11 cellular contexts compared by ENCODE assay signal in the genomic region with DNA sequence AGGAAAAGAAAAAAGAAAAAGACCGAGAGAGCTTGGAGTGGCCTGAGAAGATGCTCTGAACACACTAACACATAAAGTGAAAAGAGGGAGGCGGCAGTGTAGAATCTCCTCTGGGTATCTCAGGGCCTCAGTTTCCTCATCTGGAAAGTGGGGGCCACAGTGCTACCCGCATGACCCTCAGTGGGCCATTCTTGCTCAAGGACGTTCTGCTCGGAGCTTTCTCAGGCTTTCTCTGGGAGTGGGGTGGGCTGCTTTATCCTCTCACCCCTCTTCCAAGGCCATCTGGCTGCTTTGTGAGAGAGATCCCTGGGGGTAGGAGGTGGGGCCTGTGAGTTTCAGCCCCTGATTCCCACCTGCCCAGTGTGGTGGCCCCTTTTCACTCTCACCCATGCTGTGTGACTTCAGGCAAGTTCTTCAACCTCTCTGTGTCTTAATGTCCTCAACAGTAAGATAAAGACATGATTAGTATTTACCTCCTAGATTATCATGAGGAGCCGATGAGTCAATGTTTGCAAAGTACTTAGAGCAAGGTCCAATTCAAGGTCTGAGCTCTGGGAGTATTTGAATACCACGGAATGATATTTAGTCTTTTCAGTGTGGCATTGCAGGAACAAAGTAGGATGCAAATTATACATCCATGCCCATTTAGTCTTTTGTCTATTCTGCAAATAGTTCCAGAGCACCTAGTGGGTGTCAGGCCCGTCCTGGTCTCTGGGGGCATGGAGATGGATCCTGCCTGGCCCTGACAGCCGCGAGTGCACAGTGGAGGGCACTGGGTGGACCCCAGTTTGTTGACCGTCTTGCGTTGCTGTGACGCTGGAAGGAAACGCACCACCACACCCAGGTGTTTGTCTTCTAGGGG. TPM values are rescaled to one million over a fixed set of nuclear protein-coding genes. Genes with fewer than 3 reads are reported as not detected.
DNase-seq lines count a peak whose midpoint lies in the region; ATAC-seq, FAIRE-seq and TF ChIP-seq lines count a peak whose summit lies in the region.
"Had no signal": no experiment of that assay in that cellular context is flagged by ENCODE, and none has a peak within 500 bp of the region (broad histone marks: within the 10 kb centered on the region; RNA-seq: fewer than 3 reads in every experiment).

No MANE protein-coding gene starts in this region.

- H4K20me1 ChIP-seq in BLaER1 treated with 17β-estradiol and CSF1 and Interleukin-3, amounts not matched to agents 10 nM and 100 nM = peaks cover 8 to 70% (median 22%) of the 10 kb centered on the region in 11 experiments; a peak in 15 of 22 replicates
- H4K20me1 ChIP-seq in astrocyte (ENCODE audit: insufficient read depth, low read length) = no peaks in the 10 kb centered on the region

- H3K23ac ChIP-seq in mesenchymal stem cell (ENCODE audit: low read length in 2 of 2) = peak overlapping the region in 1 of 2 experiments; percentile 54

- no peak overlapping the region for H4K91ac ChIP-seq in mesenchymal stem cell (ENCODE audit: low read length)

- H3K36me3 ChIP-seq in BLaER1 treated with 17β-estradiol and CSF1 and Interleukin-3, amounts not matched to agents 10 nM and 100 nM = peaks cover 27 to 69% (median 36%) of the 10 kb centered on the region in 11 experiments
- H3K36me3 ChIP-seq in astrocyte (ENCODE audit: insufficient read depth, low read length) (peaks cover 3% of the 10 kb centered on the region), mesenchymal stem cell (ENCODE audit: control insufficient read depth in 1 of 2, insufficient read depth in 2 of 2, low read depth in 1 of 2, low read length in 2 of 2) (peaks cover 26 to 48% of the 10 kb centered on the region in 2 experiments)

- peak overlapping the region; percentile 12 for H2BK5ac ChIP-seq in mesenchymal stem cell (ENCODE audit: low read depth, low read length, poor library complexity, severe bottlenecking)

- H3K4me1 ChIP-seq in BLaER1 treated with 17β-estradiol and CSF1 and Interleukin-3, amounts not matched to agents 10 nM and 100 nM = peaks cover 28 to 91% (median 62%) of the 10 kb centered on the region in 10 experiments
- H3K4me1 ChIP-seq in astrocyte (ENCODE audit: insufficient read depth, low read length) (peaks cover 27% of the 10 kb centered on the region), mesenchymal stem cell (ENCODE audit: control insufficient read depth, insufficient read depth, low read depth, low read length) (peaks cover 28% of the 10 kb centered on the region)

- no peak overlapping the region for H3K18ac ChIP-seq in mesenchymal stem cell (ENCODE audit: low read depth in 1 of 2, low read length in 2 of 2)

- peaks cover 12% of the 10 kb centered on the region for H3K4me1 Mint-ChIP-seq in astrocyte (ENCODE audit: low read depth, unreplicated experiment)
- peaks cover 28% of the 10 kb centered on the region for H3K4me1 Mint-ChIP-seq in stimulated activated effector memory CD8-positive, alpha-beta T cell treated with anti-CD3 and anti-CD28 coated beads, Interleukin-12 subunit alpha, Interleukin-12 subunit beta, amount 100 ng/mL, for 72 hours
- peaks cover 29% of the 10 kb centered on the region for H3K4me1 Mint-ChIP-seq in activated naive CD8-positive, alpha-beta T cell treated with anti-CD3 and anti-CD28 coated beads, Interleukin-2, amount 50 U/mL, for 24 hours

- no peak overlapping the region for H2BK15ac ChIP-seq in mesenchymal stem cell (ENCODE audit: low read depth, poor library complexity, severe bottlenecking)

- 0 out of 22 replicates have a peak, but pooled peaks cover 0 to 4% (median 0%) of the 10 kb centered on the region in 11 experiments for H3K27me3 ChIP-seq in BLaER1 treated with 17β-estradiol and CSF1 and Interleukin-3, amounts not matched to agents 10 nM and 100 nM
- H3K27me3 ChIP-seq in astrocyte (ENCODE audit: insufficient read depth, low read length) (no peaks in the 10 kb centered on the region), mesenchymal stem cell (ENCODE audit: control insufficient read depth in 1 of 2, insufficient read depth in 1 of 2, low read length in 2 of 2) (no peaks in the 10 kb centered on the region)

- H3K27ac Mint-ChIP-seq in astrocyte (ENCODE audit: unreplicated experiment) = no peak overlapping the region
- no peak overlapping the region for H3K27ac Mint-ChIP-seq in stimulated activated effector memory CD8-positive, alpha-beta T cell treated with anti-CD3 and anti-CD28 coated beads, Interleukin-12 subunit alpha, Interleukin-12 subunit beta, amount 100 ng/mL, for 72 hours
- no peak overlapping the region for H3K27ac Mint-ChIP-seq in activated naive CD8-positive, alpha-beta T cell treated with anti-CD3 and anti-CD28 coated beads, Interleukin-2, amount 50 U/mL, for 24 hours

- peaks cover 11% of the 10 kb centered on the region for H3K36me3 Mint-ChIP-seq in astrocyte (ENCODE audit: low read depth, unreplicated experiment)
- H3K36me3 Mint-ChIP-seq in stimulated activated effector memory CD8-positive, alpha-beta T cell treated with anti-CD3 and anti-CD28 coated beads, Interleukin-12 subunit alpha, Interleukin-12 subunit beta, amount 100 ng/mL, for 72 hours = peaks cover 10% of the 10 kb centered on the region
- no peaks in the 10 kb centered on the region for H3K36me3 Mint-ChIP-seq in activated naive CD8-positive, alpha-beta T cell treated with anti-CD3 and anti-CD28 coated beads, Interleukin-2, amount 50 U/mL, for 24 hours (ENCODE audit: low read depth)

- H3K4me3 Mint-ChIP-seq in astrocyte (ENCODE audit: unreplicated experiment) = no peak overlapping the region
- no peak overlapping the region for H3K4me3 Mint-ChIP-seq in stimulated activated effector memory CD8-positive, alpha-beta T cell treated with anti-CD3 and anti-CD28 coated beads, Interleukin-12 subunit alpha, Interleukin-12 subunit beta, amount 100 ng/mL, for 72 hours
- no peak overlapping the region for H3K4me3 Mint-ChIP-seq in activated naive CD8-positive, alpha-beta T cell treated with anti-CD3 and anti-CD28 coated beads, Interleukin-2, amount 50 U/mL, for 24 hours

- peak overlapping the region in 7 of 11 experiments; percentile 67 to 83 (median 74); a peak in 10 of 22 replicates for H3K27ac ChIP-seq in BLaER1 treated with 17β-estradiol and CSF1 and Interleukin-3, amounts not matched to agents 10 nM and 100 nM
- no peak overlapping the region for H3K27ac ChIP-seq in astrocyte (ENCODE audit: low read depth, low read length)
- H3K27ac ChIP-seq in mesenchymal stem cell (ENCODE audit: low read length, poor library complexity, severe bottlenecking) = no peak overlapping the region

- no peak overlapping the region for H2AFZ ChIP-seq in astrocyte (ENCODE audit: low read depth, low read length)
- H2AFZ ChIP-seq in mesenchymal stem cell (ENCODE audit: low read depth, low read length) = no peak overlapping the region

- no peaks in the 10 kb centered on the region for H3K9me3 Mint-ChIP-seq in astrocyte (ENCODE audit: unreplicated experiment)
- no peaks in the 10 kb centered on the region for H3K9me3 Mint-ChIP-seq in stimulated activated effector memory CD8-positive, alpha-beta T cell treated with anti-CD3 and anti-CD28 coated beads, Interleukin-12 subunit alpha, Interleukin-12 subunit beta, amount 100 ng/mL, for 72 hours
- H3K9me3 Mint-ChIP-seq in activated naive CD8-positive, alpha-beta T cell treated with anti-CD3 and anti-CD28 coated beads, Interleukin-2, amount 50 U/mL, for 24 hours = no peaks in the 10 kb centered on the region

- peak overlapping the region in 1 of 2 experiments; percentile 46 for H3K14ac ChIP-seq in mesenchymal stem cell (ENCODE audit: low read length in 2 of 2)

- peak overlapping the region in 3 of 11 experiments; percentile 3 to 82 (median 21); a peak in 5 of 22 replicates for H3K4me2 ChIP-seq in BLaER1 treated with 17β-estradiol and CSF1 and Interleukin-3, amounts not matched to agents 10 nM and 100 nM
- H3K4me2 ChIP-seq in astrocyte (ENCODE audit: low read length) (no peak overlapping the region), mesenchymal stem cell (ENCODE audit: low read length, poor library complexity, severe bottlenecking) (no peak overlapping the region)

- no peaks in the 10 kb centered on the region for H3K9me3 ChIP-seq in BLaER1 treated with 17β-estradiol and CSF1 and Interleukin-3, amounts not matched to agents 10 nM and 100 nM (replicated peaks in 1 of 11)
- no peaks in the 10 kb centered on the region for H3K9me3 ChIP-seq in astrocyte (ENCODE audit: insufficient read depth, low read depth, low read length)
- no peaks in the 10 kb centered on the region for H3K9me3 ChIP-seq in mesenchymal stem cell (ENCODE audit: control insufficient read depth, low read length)

- H4K8ac ChIP-seq in mesenchymal stem cell (ENCODE audit: low read length) = no peak overlapping the region

- peaks cover 53% of the 10 kb centered on the region for H3K79me1 ChIP-seq in mesenchymal stem cell (replicated peaks; ENCODE audit: low read length, poor library complexity, severe bottlenecking)

- no peak overlapping the region for H2BK120ac ChIP-seq in mesenchymal stem cell (ENCODE audit: low read depth, low read length)

- no peak overlapping the region for H2BK12ac ChIP-seq in mesenchymal stem cell (ENCODE audit: low read length in 2 of 2)

- 82% methylated on average over 8 of the region's 14 CpGs for WGBS in mesenchymal stem cell

- no peak overlapping the region for H2AK5ac ChIP-seq in mesenchymal stem cell (ENCODE audit: low read length, severe bottlenecking)

- H3K4me3 ChIP-seq in BLaER1 treated with 17β-estradiol and CSF1 and Interleukin-3, amounts not matched to agents 10 nM and 100 nM = no peak overlapping the region
- H3K4me3 ChIP-seq in LNCaP clone FGC (ENCODE audit: low read depth, low read length) = no peak overlapping the region
- H3K4me3 ChIP-seq in astrocyte (ENCODE audit: insufficient read depth, low read depth, low read length) = no peak overlapping the region
- no peak overlapping the region for H3K4me3 ChIP-seq in mesenchymal stem cell (ENCODE audit: insufficient read depth in 1 of 2, low read depth in 1 of 2, low read length in 2 of 2)

- no peaks in the 10 kb centered on the region for H3K27me3 Mint-ChIP-seq in astrocyte (ENCODE audit: low read depth, unreplicated experiment)
- H3K27me3 Mint-ChIP-seq in activated naive CD8-positive, alpha-beta T cell treated with anti-CD3 and anti-CD28 coated beads, Interleukin-2, amount 50 U/mL, for 24 hours = peaks cover 4% of the 10 kb centered on the region

- H3K79me2 ChIP-seq in astrocyte (ENCODE audit: insufficient read depth, low read length) = peaks cover 17% of the 10 kb centered on the region

- DNase-seq in LNCaP clone FGC (ENCODE audit: low read depth) (peak; percentile 8), astrocyte (ENCODE audit: low read depth) (peak; percentile 29), mesenchymal stem cell (peak; percentile 28), cerebellum (ENCODE audit: low spot score) (no peak)
- DNase-seq in stimulated activated effector memory CD8-positive, alpha-beta T cell treated with anti-CD3 and anti-CD28 coated beads, Interleukin-12 subunit alpha, Interleukin-12 subunit beta, amount 100 ng/mL, for 72 hours (ENCODE audit: low spot score in 2 of 2) = no peak
- no peak for DNase-seq in stimulated activated CD4-positive, alpha-beta T cell treated with anti-CD3 and anti-CD28 coated beads, Interleukin-4, amount 100 ng/mL, for 4 hours
- no peak for DNase-seq in activated naive CD8-positive, alpha-beta T cell treated with anti-CD3 and anti-CD28 coated beads, Interleukin-2, amount 50 U/mL, for 24 hours
- DNase-seq: central memory CD4-positive, alpha-beta T cell; COR-L47; NCI-H1105 had no signal

- no peak for FAIRE-seq in astrocyte (lab: Jason Lieb, UNC)

- no peak for TF ChIP-seq CTCF in LNCaP clone FGC (IDR thresholded peaks at IDR 0.05; ENCODE audit: control insufficient read depth, extremely low read depth, insufficient read depth)
- no peak for TF ChIP-seq CTCF in astrocyte (IDR thresholded peaks at IDR 0.05; ENCODE audit: insufficient read depth, low read depth, low read length)

- no peak for ATAC-seq in stimulated activated effector memory CD8-positive, alpha-beta T cell treated with anti-CD3 and anti-CD28 coated beads, Interleukin-12 subunit alpha, Interleukin-12 subunit beta, amount 100 ng/mL, for 72 hours
- no peak for ATAC-seq in activated naive CD8-positive, alpha-beta T cell treated with anti-CD3 and anti-CD28 coated beads, Interleukin-2, amount 50 U/mL, for 24 hours

- H3K9ac ChIP-seq in BLaER1 treated with 17β-estradiol and CSF1 and Interleukin-3, amounts not matched to agents 10 nM and 100 nM = peak overlapping the region in 5 of 11 experiments; percentile 5 to 27 (median 14); a peak in 5 of 22 replicates
- H3K9ac ChIP-seq in astrocyte (ENCODE audit: low read length) (no peak overlapping the region), mesenchymal stem cell (ENCODE audit: low read length) (no peak overlapping the region)

- peak overlapping the region in 1 of 2 experiments; percentile 15 for H3K4ac ChIP-seq in mesenchymal stem cell (ENCODE audit: low read depth in 1 of 2, low read length in 2 of 2)

RNA-seq across cellular contexts. Expression of gene SRC, which starts 34.3 kb away (rescaled TPM):
- total RNA-seq in astrocyte = 33.4 and 33.7 TPM in 2 replicates
- 9.6 TPM for polyA plus RNA-seq in mesenchymal stem cell (2013, experiment 1 of 2)
- 8.0 TPM for polyA plus RNA-seq in mesenchymal stem cell (2013, experiment 2 of 2)
- total RNA-seq in cerebellum = 29.4 TPM

Comparison
In these comparisons a context has a peak if more than half of its experiments do, and no peak if none do; other contexts are left out.
1. H3K27ac ChIP-seq: peak in BLaER1 treated with 17β-estradiol and CSF1 and Interleukin-3, amounts not matched to agents 10 nM and 100 nM (7 of 11); none in astrocyte (single experiment) and mesenchymal stem cell (single experiment).
2. DNase-seq: peak in LNCaP clone FGC (single experiment), astrocyte (single experiment) and mesenchymal stem cell (single experiment); none in cerebellum (single experiment), stimulated activated effector memory CD8-positive, alpha-beta T cell treated with anti-CD3 and anti-CD28 coated beads, Interleukin-12 subunit alpha, Interleukin-12 subunit beta, amount 100 ng/mL, for 72 hours (0 of 2), stimulated activated CD4-positive, alpha-beta T cell treated with anti-CD3 and anti-CD28 coated beads, Interleukin-4, amount 100 ng/mL, for 4 hours (0 of 2) and activated naive CD8-positive, alpha-beta T cell treated with anti-CD3 and anti-CD28 coated beads, Interleukin-2, amount 50 U/mL, for 24 hours (single experiment).